ENCODE assay signal across 1 cellular context in the genomic region with DNA sequence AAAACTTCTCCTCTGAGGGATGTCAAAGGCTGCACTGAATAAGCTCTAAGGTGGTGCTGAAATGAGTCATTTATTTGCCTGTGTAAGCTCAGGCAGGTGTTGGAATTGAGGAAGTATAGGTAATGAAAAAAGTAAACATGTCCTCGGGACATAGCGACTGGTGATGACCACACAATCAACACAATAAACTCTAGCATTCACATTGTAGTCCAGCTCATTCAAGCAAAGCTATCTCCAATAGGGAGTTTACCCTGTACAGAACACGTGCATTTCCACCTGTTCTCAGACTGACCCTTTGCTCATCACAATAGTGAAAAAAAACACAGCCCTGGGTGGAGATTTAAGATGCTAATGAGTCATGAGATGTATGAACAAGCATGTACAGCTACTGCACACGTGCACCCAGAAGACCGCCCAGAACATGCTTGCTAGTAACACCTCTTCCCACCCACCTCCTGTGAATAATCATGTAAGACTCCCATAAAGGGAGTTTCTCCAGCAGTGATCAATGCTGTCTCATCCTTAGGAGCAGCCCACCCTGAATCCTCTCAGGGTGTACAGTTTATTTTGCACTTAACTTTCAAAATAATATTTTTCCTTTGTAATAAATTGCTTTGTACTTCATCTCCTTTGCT.
TF ChIP-seq lines count a peak whose summit lies in the region.

No MANE protein-coding gene starts in this region.

TF ChIP-seq in HepG2, 621 proteins besides CTCF, POLR2A, EP300 and RAD21 (continued from another document and continues in another):
- TF ChIP-seq PATZ1 (CRISPR knock-in tag; IDR thresholded peaks at IDR 0.05) (no peak), MEF2D (CRISPR knock-in tag; IDR thresholded peaks at IDR 0.05) (0 out of 2 replicates have a peak, but pooled peaks have one; percentile 18), SOX6 (IDR thresholded peaks at IDR 0.05) (no peak), SOX6 (CRISPR knock-in tag; IDR thresholded peaks at IDR 0.05) (peak; percentile 27; the same call in 1 of the 2 replicates), ZEB1 (IDR thresholded peaks at IDR 0.05; ENCODE audit: insufficient replicate concordance, low read depth) (peak; percentile 93), KAT8 (CRISPR knock-in tag; IDR thresholded peaks at IDR 0.05) (peak; percentile 10; the same call in 1 of the 2 replicates), TGIF2 (CRISPR knock-in tag; IDR thresholded peaks at IDR 0.05) (0 out of 2 replicates have a peak, but pooled peaks have one; percentile 14), TBX2 (CRISPR knock-in tag; IDR thresholded peaks at IDR 0.05; ENCODE audit: borderline replicate concordance) (peak; percentile 89), SOX5 (CRISPR knock-in tag; IDR thresholded peaks at IDR 0.05; ENCODE audit: borderline replicate concordance) (peak; percentile 75; the same call in 1 of the 2 replicates), ZNF644 (CRISPR knock-in tag; IDR thresholded peaks at IDR 0.05; ENCODE audit: low read depth) (no peak), ZFP36L1 (CRISPR knock-in tag; IDR thresholded peaks at IDR 0.05) (peak; percentile 66; the same call in 1 of the 2 replicates), KMT2B (CRISPR knock-in tag; IDR thresholded peaks at IDR 0.05) (peak; percentile 15; the same call in 1 of the 2 replicates), ZSCAN20 (CRISPR knock-in tag; IDR thresholded peaks at IDR 0.05; ENCODE audit: borderline replicate concordance) (no peak), CREM (IDR thresholded peaks at IDR 0.05) (peak; percentile 21; the same call in 1 of the 2 replicates), CREM (CRISPR knock-in tag; IDR thresholded peaks at IDR 0.05) (no peak), HDAC2 (CRISPR knock-in tag; IDR thresholded peaks at IDR 0.05) (0 out of 2 replicates have a peak, but pooled peaks have one; percentile 13), RARA (CRISPR knock-in tag; IDR thresholded peaks at IDR 0.05) (peak; percentile 62), RXRB (CRISPR knock-in tag; IDR thresholded peaks at IDR 0.05; ENCODE audit: borderline replicate concordance) (peak; percentile 48), ETV5 (CRISPR knock-in tag; IDR thresholded peaks at IDR 0.05; ENCODE audit: borderline replicate concordance) (peak; percentile 76; the same call in 1 of the 2 replicates), HHEX (CRISPR knock-in tag; IDR thresholded peaks at IDR 0.05) (0 out of 2 replicates have a peak, but pooled peaks have one; percentile 67), IRF2 (CRISPR knock-in tag; IDR thresholded peaks at IDR 0.05) (peak; percentile 67; the same call in 1 of the 2 replicates), DPF2 (CRISPR knock-in tag; IDR thresholded peaks at IDR 0.05; ENCODE audit: borderline replicate concordance, low read depth) (0 out of 2 replicates have a peak, but pooled peaks have one; percentile 6), ARID5B (CRISPR knock-in tag; IDR thresholded peaks at IDR 0.05) (peak; percentile 83), ZSCAN29 (CRISPR knock-in tag; conservative IDR thresholded peaks at IDR 0.05) (peak; percentile 81; the same call in 1 of the 2 replicates), FOXK2 (IDR thresholded peaks at IDR 0.05) (peak; percentile 70; the same call in 1 of the 2 replicates), ZNF543 (CRISPR knock-in tag; IDR thresholded peaks at IDR 0.05) (peak; percentile 49; the same call in 1 of the 2 replicates), ZNF431 (CRISPR knock-in tag; IDR thresholded peaks at IDR 0.05; ENCODE audit: borderline replicate concordance, low read depth) (0 out of 2 replicates have a peak, but pooled peaks have one; percentile 34), ARNTL (CRISPR knock-in tag; IDR thresholded peaks at IDR 0.05) (peak; percentile 47; the same call in 1 of the 2 replicates), TEAD3 (CRISPR knock-in tag; optimal IDR thresholded peaks at IDR 0.05; ENCODE audit: borderline replicate concordance) (peak; percentile 60), THAP11 (CRISPR knock-in tag; IDR thresholded peaks at IDR 0.05) (0 out of 2 replicates have a peak, but pooled peaks have one; percentile 42), HDAC1 (CRISPR knock-in tag; IDR thresholded peaks at IDR 0.05) (peak; percentile 24; the same call in 1 of the 2 replicates), GABPA (IDR thresholded peaks at IDR 0.05; ENCODE audit: low read depth, low read length) (no peak), GABPA (CRISPR knock-in tag; IDR thresholded peaks at IDR 0.05; ENCODE audit: low read depth) (peak; percentile 32; the same call in 1 of the 2 replicates), MBD4 (IDR thresholded peaks at IDR 0.05; ENCODE audit: borderline replicate concordance, low read length) (peak; percentile 26; the same call in 1 of the 2 replicates), HOXD1 (CRISPR knock-in tag; IDR thresholded peaks at IDR 0.05) (no peak), RFXAP (CRISPR knock-in tag; IDR thresholded peaks at IDR 0.05; ENCODE audit: borderline replicate concordance) (peak; percentile 30; the same call in 1 of the 2 replicates), RAD51 (IDR thresholded peaks at IDR 0.05; ENCODE audit: borderline replicate concordance) (no peak), GATAD2A (CRISPR knock-in tag; IDR thresholded peaks at IDR 0.05) (peak; percentile 22; the same call in 1 of the 2 replicates), ZBTB7B (CRISPR knock-in tag; IDR thresholded peaks at IDR 0.05) (no peak), ZSCAN5A (CRISPR knock-in tag; IDR thresholded peaks at IDR 0.05; ENCODE audit: borderline replicate concordance) (no peak), SOX13 (IDR thresholded peaks at IDR 0.05) (0 out of 2 replicates have a peak, but pooled peaks have one; percentile 12), SOX13 (CRISPR knock-in tag; conservative IDR thresholded peaks at IDR 0.05 in 1 of 2, IDR thresholded peaks at IDR 0.05 in 1 of 2) (peak in 1 of 2 experiments; percentile 65; a peak in 1 of 4 replicates), FOXK1 (CRISPR knock-in tag; IDR thresholded peaks at IDR 0.05; ENCODE audit: borderline replicate concordance, low read depth) (peak; percentile 70; the same call in 1 of the 2 replicates)
- TF ChIP-seq, protein P1, sequence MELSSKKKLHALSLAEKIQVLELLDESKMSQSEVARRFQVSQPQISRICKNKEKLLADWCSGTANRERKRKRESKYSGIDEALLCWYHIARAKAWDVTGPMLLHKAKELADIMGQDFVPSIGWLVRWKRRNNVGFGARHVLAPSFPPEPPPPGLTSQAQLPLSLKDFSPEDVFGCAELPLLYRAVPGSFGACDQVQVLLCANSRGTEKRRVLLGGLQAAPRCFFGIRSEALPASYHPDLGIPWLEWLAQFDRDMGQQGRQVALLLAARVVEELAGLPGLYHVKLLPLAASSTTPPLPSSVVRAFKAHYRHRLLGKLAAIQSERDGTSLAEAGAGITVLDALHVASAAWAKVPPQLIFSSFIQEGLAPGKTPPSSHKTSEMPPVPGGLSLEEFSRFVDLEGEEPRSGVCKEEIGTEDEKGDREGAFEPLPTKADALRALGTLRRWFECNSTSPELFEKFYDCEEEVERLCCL (CRISPR knock-in tag; IDR thresholded peaks at IDR 0.05; ENCODE audit: borderline replicate concordance): no peak
- TF ChIP-seq, protein P2, sequence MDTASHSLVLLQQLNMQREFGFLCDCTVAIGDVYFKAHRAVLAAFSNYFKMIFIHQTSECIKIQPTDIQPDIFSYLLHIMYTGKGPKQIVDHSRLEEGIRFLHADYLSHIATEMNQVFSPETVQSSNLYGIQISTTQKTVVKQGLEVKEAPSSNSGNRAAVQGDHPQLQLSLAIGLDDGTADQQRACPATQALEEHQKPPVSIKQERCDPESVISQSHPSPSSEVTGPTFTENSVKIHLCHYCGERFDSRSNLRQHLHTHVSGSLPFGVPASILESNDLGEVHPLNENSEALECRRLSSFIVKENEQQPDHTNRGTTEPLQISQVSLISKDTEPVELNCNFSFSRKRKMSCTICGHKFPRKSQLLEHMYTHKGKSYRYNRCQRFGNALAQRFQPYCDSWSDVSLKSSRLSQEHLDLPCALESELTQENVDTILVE (CRISPR knock-in tag; IDR thresholded peaks at IDR 0.05): peak; percentile 60; the same call in 1 of the 2 replicates
- TF ChIP-seq, protein P3, sequence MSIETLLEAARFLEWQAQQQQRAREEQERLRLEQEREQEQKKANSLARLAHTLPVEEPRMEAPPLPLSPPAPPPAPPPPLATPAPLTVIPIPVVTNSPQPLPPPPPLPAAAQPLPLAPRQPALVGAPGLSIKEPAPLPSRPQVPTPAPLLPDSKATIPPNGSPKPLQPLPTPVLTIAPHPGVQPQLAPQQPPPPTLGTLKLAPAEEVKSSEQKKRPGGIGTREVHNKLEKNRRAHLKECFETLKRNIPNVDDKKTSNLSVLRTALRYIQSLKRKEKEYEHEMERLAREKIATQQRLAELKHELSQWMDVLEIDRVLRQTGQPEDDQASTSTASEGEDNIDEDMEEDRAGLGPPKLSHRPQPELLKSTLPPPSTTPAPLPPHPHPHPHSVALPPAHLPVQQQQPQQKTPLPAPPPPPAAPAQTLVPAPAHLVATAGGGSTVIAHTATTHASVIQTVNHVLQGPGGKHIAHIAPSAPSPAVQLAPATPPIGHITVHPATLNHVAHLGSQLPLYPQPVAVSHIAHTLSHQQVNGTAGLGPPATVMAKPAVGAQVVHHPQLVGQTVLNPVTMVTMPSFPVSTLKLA (IDR thresholded peaks at IDR 0.05): peak; percentile 61
- TF ChIP-seq, protein P4, sequence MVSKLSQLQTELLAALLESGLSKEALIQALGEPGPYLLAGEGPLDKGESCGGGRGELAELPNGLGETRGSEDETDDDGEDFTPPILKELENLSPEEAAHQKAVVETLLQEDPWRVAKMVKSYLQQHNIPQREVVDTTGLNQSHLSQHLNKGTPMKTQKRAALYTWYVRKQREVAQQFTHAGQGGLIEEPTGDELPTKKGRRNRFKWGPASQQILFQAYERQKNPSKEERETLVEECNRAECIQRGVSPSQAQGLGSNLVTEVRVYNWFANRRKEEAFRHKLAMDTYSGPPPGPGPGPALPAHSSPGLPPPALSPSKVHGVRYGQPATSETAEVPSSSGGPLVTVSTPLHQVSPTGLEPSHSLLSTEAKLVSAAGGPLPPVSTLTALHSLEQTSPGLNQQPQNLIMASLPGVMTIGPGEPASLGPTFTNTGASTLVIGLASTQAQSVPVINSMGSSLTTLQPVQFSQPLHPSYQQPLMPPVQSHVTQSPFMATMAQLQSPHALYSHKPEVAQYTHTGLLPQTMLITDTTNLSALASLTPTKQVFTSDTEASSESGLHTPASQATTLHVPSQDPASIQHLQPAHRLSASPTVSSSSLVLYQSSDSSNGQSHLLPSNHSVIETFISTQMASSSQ (IDR thresholded peaks at IDR 0.05; ENCODE audit: low read depth): 0 out of 2 replicates have a peak, but pooled peaks have one; percentile 19
- TF ChIP-seq, protein P4 (CRISPR knock-in tag; IDR thresholded peaks at IDR 0.05; ENCODE audit: borderline replicate concordance): no peak; the same call in 1 of the 2 replicates
